24 cellular contexts compared by ENCODE assay signal in genomic region chr2:128787616-128788015, GRCh38.
"Had no signal": no experiment of that assay in that cellular context is flagged by ENCODE, and none has a peak within 500 bp of the region (broad histone marks: within the 10 kb centered on the region; RNA-seq: fewer than 3 reads in every experiment).

No MANE protein-coding gene starts in this region.

- H3K79me2 ChIP-seq: hepatocyte had no signal

- H3K4me3 ChIP-seq: body of pancreas, esophagus muscularis mucosa, hepatocyte, left ventricle myocardium inferior, right lobe of liver, smooth muscle cell, testis, vagina had no signal

- H3K27me3 ChIP-seq: body of pancreas, hepatocyte, right lobe of liver, testis, vagina had no signal

- H3K4me2 ChIP-seq: hepatocyte, smooth muscle cell had no signal

- H3K27ac ChIP-seq: body of pancreas, esophagus muscularis mucosa, hepatocyte, left ventricle myocardium inferior, right lobe of liver, testis, vagina had no signal

- H3K36me3 ChIP-seq: esophagus muscularis mucosa, left ventricle myocardium inferior, right lobe of liver, vagina had no signal

- H3K9me3 ChIP-seq: body of pancreas, esophagus muscularis mucosa, left ventricle myocardium inferior, right lobe of liver, testis, vagina had no signal

- ATAC-seq: body of pancreas; effector memory CD8-positive, alpha-beta T cell; stimulated activated naive B cell treated with anti-CD40 and anti-IgM and Interleukin-4, amounts not matched to agents 10 μg/mL and 1 μg/mL and 100 μg/mL, for 72 hours had no signal

- H3K4me1 ChIP-seq: left ventricle myocardium inferior, right lobe of liver, testis had no signal

- DNase-seq: activated CD4-positive, alpha-beta T cell treated with anti-CD3 and anti-CD28 coated beads for 1 hour; activated gamma-delta T cell treated with Interleukin-2 at 50 U/mL for 16 hours; activated T-cell treated with anti-CD3 and anti-CD28 coated beads, Interleukin-2, amount 50 U/mL, for 1 hour; anterior cingulate cortex; body of pancreas; caudate nucleus; effector memory CD8-positive, alpha-beta T cell; glutamatergic neuron; immature natural killer cell; kidney glomerular epithelial cell; left ventricle myocardium inferior; nephron progenitor cell; occipital lobe; right lobe of liver; stimulated activated CD4-positive, alpha-beta T cell treated with anti-CD3 and anti-CD28 coated beads, Interleukin-2, amount 100 ng/mL, for 48 hours; stimulated activated CD8-positive, alpha-beta memory T cell treated with anti-CD3 and anti-CD28 coated beads, Interleukin-4, amount 100 ng/mL, for 48 hours; stimulated activated naive B cell treated with anti-CD40 and anti-IgM and Interleukin-4, amounts not matched to agents 10 μg/mL and 1 μg/mL and 100 μg/mL, for 72 hours; T-helper 9 cell; testis; trophoblast cell had no signal
